21 cellular contexts compared by ENCODE assay signal in the genomic region with DNA sequence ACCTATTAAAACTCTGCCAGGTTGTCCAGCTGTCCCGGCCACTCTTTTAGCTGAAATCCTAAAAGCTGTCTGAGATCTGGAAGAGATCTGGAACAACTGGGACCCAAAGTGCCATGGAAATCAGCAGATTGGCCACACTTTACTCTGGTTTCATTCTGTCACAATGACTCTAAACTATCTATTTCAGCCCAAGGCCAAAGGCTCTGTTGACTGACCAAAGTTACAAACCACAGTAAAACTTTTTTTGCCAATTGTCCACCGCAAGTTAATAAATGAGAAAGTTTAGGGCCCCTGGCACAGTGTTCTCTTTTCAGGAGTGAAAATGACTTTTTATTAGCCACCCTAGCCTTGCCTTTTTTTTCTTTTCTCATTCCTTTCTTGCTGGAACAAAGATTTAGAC.
A peak's percentile ranks its signal among the peaks of the same experiment; 100 is the strongest.
DNase-seq lines count a peak whose midpoint lies in the region; TF ChIP-seq lines count a peak whose summit lies in the region.
"Had no signal": no experiment of that assay in that cellular context is flagged by ENCODE, and none has a peak within 500 bp of the region (broad histone marks: within the 10 kb centered on the region; RNA-seq: fewer than 3 reads in every experiment).

No MANE protein-coding gene starts in this region.

- H4K20me1 ChIP-seq in hepatocyte (ENCODE audit: insufficient read depth, poor library complexity, severe bottlenecking): no peaks in the 10 kb centered on the region
- no peaks in the 10 kb centered on the region for H4K20me1 ChIP-seq in MM.1S (ENCODE audit: insufficient read depth, low read length)

- no peaks in the 10 kb centered on the region for H3K4me1 ChIP-seq in hepatocyte (ENCODE audit: insufficient read depth)
- no peaks in the 10 kb centered on the region for H3K4me1 ChIP-seq in MM.1S (ENCODE audit: low read length)
- H3K4me1 ChIP-seq: SJSA1 had no signal

- H3K4me2 ChIP-seq in hepatocyte (no peak overlapping the region), MM.1S (ENCODE audit: low read depth, low read length) (no peak overlapping the region)

- DNase-seq in AG10803 (ENCODE audit: low read depth) (peak; percentile 26), astrocyte of the spinal cord (ENCODE audit: low read depth, low spot score) (peak; percentile 28), hepatocyte (ENCODE audit: low spot score) (no peak), myocyte (ENCODE audit: low read depth) (peak; percentile 56), NCI-H187 (lab: John Stamatoyannopoulos, UW) (no peak), MM.1S (no peak), NCI-H524 (lab: John Stamatoyannopoulos, UW) (no peak)
- no peak for DNase-seq in stimulated activated naive CD4-positive, alpha-beta T cell (lab: John Stamatoyannopoulos, UW)
- DNase-seq: CD8-positive, alpha-beta memory T cell; DMS53; GDM1; Kasumi-1; NCI-H1092; NCI-H1436; NCI-H1930; NCI-H2227 treated with DMSO at 0.1 percent for 48 hours; NCI-H510A treated with DMSO at 0.1 percent for 48 hours; NCI-H774 had no signal

- TF ChIP-seq CTCF in AG10803 (conservative IDR thresholded peaks at IDR 0.05; ENCODE audit: low read length): no peak
- TF ChIP-seq CTCF in astrocyte of the spinal cord (IDR thresholded peaks at IDR 0.05; ENCODE audit: low read depth, low read length): no peak
- no peak for TF ChIP-seq CTCF in hepatocyte (IDR thresholded peaks at IDR 0.05; ENCODE audit: poor library complexity)
- no peak for TF ChIP-seq CTCF in MM.1S (IDR thresholded peaks at IDR 0.05; ENCODE audit: low read length)

- H3K79me2 ChIP-seq in hepatocyte: no peaks in the 10 kb centered on the region
- no peaks in the 10 kb centered on the region for H3K79me2 ChIP-seq in MM.1S (ENCODE audit: low read length)

- H3K9me2 ChIP-seq in hepatocyte (replicated peaks; ENCODE audit: insufficient read depth) (no peaks in the 10 kb centered on the region), MM.1S (replicated peaks; ENCODE audit: insufficient read depth, low read length) (no peaks in the 10 kb centered on the region)

- H3K27me3 ChIP-seq in hepatocyte (no peaks in the 10 kb centered on the region), MM.1S (replicated peaks; ENCODE audit: insufficient read depth, low read length) (no peaks in the 10 kb centered on the region)
- H3K27me3 ChIP-seq: SJSA1 had no signal

- no peak overlapping the region for H3K9ac ChIP-seq in MM.1S (ENCODE audit: low read length)

- in situ Hi-C loops in astrocyte of the spinal cord (cut with HindIII; ENCODE audit: low sequenced_read_pairs): no loop called here

- H3K9me3 ChIP-seq in hepatocyte (ENCODE audit: low read depth) (no peaks in the 10 kb centered on the region), MM.1S (replicated peaks; ENCODE audit: insufficient read depth, low read length) (no peaks in the 10 kb centered on the region)

- no peaks in the 10 kb centered on the region for H3F3A ChIP-seq in MM.1S (ENCODE audit: insufficient read depth, low read length)

- H3K27ac ChIP-seq in hepatocyte (peak overlapping the region; percentile 4), MM.1S (ENCODE audit: low read length) (no peak overlapping the region)
- H3K27ac ChIP-seq: 22Rv1, C4-2B, SJSA1 had no signal

- H3K36me3 ChIP-seq in hepatocyte (replicated peaks; ENCODE audit: insufficient read depth, low read depth) (no peaks in the 10 kb centered on the region), MM.1S (replicated peaks; ENCODE audit: insufficient read depth, low read length) (no peaks in the 10 kb centered on the region)
- H3K36me3 ChIP-seq: SJSA1 had no signal

- H3K4me3 ChIP-seq in AG10803 (ENCODE audit: low read length) (no peak overlapping the region), astrocyte of the spinal cord (ENCODE audit: low read depth, low read length) (no peak overlapping the region), hepatocyte (no peak overlapping the region), MM.1S (ENCODE audit: low read length) (no peak overlapping the region)
- H3K4me3 ChIP-seq: SJSA1 had no signal

- 65% methylated on average over 2 of the region's 2 CpGs for WGBS in hepatocyte (ENCODE audit: low lambda C conversion rate, missing lambda C conversion rate)

- H2AFZ ChIP-seq in hepatocyte (no peak overlapping the region), MM.1S (ENCODE audit: low read length) (no peak overlapping the region)

Comparison
In these comparisons a context has a peak if more than half of its experiments do, and no peak if none do; other contexts are left out.
1. DNase-seq: peak in AG10803 (single experiment), astrocyte of the spinal cord (single experiment) and myocyte (single experiment); none in hepatocyte (single experiment), NCI-H187 (0 of 2), MM.1S (single experiment), stimulated activated naive CD4-positive, alpha-beta T cell (0 of 6) and NCI-H524 (0 of 2).